ENCODE assay signal across 14 cellular contexts in the genomic region with DNA sequence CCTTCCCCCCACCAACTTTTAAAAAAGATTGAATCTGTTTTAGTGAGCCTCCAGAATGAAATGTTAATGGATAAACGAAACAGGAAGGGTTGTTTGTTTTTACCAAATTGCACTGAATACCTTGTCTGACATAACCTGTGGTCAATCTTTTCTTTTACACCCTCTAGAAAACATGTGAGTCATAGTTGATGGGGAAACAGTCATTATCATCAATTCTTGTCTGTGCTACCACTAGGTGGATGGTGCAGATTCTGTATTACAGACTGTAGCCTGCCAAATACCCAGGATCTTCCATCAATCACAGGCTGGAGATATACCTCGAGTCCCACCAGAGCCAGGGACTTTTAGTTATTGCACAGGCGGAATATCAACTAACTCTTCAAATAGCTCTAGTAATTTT. TPM values are rescaled to one million over a fixed set of nuclear protein-coding genes. Genes with fewer than 3 reads are reported as not detected.
DNase-seq lines count a peak whose midpoint lies in the region; ATAC-seq, FAIRE-seq and TF ChIP-seq lines count a peak whose summit lies in the region.
"Had no signal": no experiment of that assay in that cellular context is flagged by ENCODE, and none has a peak within 500 bp of the region (broad histone marks: within the 10 kb centered on the region; RNA-seq: fewer than 3 reads in every experiment).

No MANE protein-coding gene starts in this region.

- no peaks in the 10 kb centered on the region for H3K9me1 ChIP-seq in keratinocyte (ENCODE audit: control insufficient read depth, extremely low read depth, insufficient read depth, low read length)

- no peak overlapping the region for H3K4me2 ChIP-seq in keratinocyte (ENCODE audit: control insufficient read depth, extremely low read depth, insufficient read depth, low read depth, low read length)
- H3K4me2 ChIP-seq: BLaER1 had no signal

- no peak overlapping the region for H3K27ac Mint-ChIP-seq in stimulated activated naive B cell treated with anti-CD40 and anti-IgM and Interleukin-4, amounts not matched to agents 10 μg/mL and 1 μg/mL and 100 μg/mL, for 72 hours

- no peaks in the 10 kb centered on the region for H3K9me3 ChIP-seq in keratinocyte (ENCODE audit: control insufficient read depth, low read depth, low read length)
- H3K9me3 ChIP-seq: BLaER1, HAP-1 had no signal

- no peaks in the 10 kb centered on the region for H3K79me2 ChIP-seq in keratinocyte (ENCODE audit: control insufficient read depth, insufficient read depth, low read length)

- no peaks in the 10 kb centered on the region for H3K4me1 Mint-ChIP-seq in stimulated activated naive B cell treated with anti-CD40 and anti-IgM and Interleukin-4, amounts not matched to agents 10 μg/mL and 1 μg/mL and 100 μg/mL, for 72 hours

- H3K4me1 ChIP-seq in keratinocyte (ENCODE audit: control insufficient read depth, extremely low read depth, insufficient read depth, low read length) = no peaks in the 10 kb centered on the region
- H3K4me1 ChIP-seq: BLaER1, HAP-1 had no signal

- H2AFZ ChIP-seq in keratinocyte (ENCODE audit: control insufficient read depth, low read length) = no peak overlapping the region

- H3K4me3 ChIP-seq in keratinocyte (ENCODE audit: control insufficient read depth in 2 of 3, extremely low read depth in 1 of 3, insufficient read depth in 2 of 3, low read depth in 1 of 3, low read length in 3 of 3) = no peak overlapping the region
- H3K4me3 ChIP-seq: BLaER1, HAP-1 had no signal

- TF ChIP-seq CTCF in keratinocyte (optimal IDR thresholded peaks at IDR 0.05 in 1 of 3, IDR thresholded peaks at IDR 0.05 in 1 of 3, conservative IDR thresholded peaks at IDR 0.05 in 1 of 3; ENCODE audit: extremely low read depth in 1 of 3, insufficient read depth in 2 of 3, low read length in 3 of 3) = peak; percentile 10 to 49 (median 38)

- H3K27me3 Mint-ChIP-seq in stimulated activated naive B cell treated with anti-CD40 and anti-IgM and Interleukin-4, amounts not matched to agents 10 μg/mL and 1 μg/mL and 100 μg/mL, for 72 hours = no peaks in the 10 kb centered on the region

- peaks cover 0 to 2% of the 10 kb centered on the region in 2 donors for H3K36me3 Mint-ChIP-seq in stimulated activated naive B cell treated with anti-CD40 and anti-IgM and Interleukin-4, amounts not matched to agents 10 μg/mL and 1 μg/mL and 100 μg/mL, for 72 hours

- in situ Hi-C loops in Caki2 (cut with HindIII; ENCODE audit: low pct_unique_long_range_greater_than_20kb, low sequenced_read_pairs) = no loop called here

- H3K9me3 Mint-ChIP-seq in stimulated activated naive B cell treated with anti-CD40 and anti-IgM and Interleukin-4, amounts not matched to agents 10 μg/mL and 1 μg/mL and 100 μg/mL, for 72 hours = peaks cover 9% of the 10 kb centered on the region in 2 donors

- DNase-seq in Caki2 (ENCODE audit: low read depth) (peak; percentile 21), HT-29 (ENCODE audit: low spot score) (peak; percentile 25), SHP77 treated with DMSO at 0.1 percent for 48 hours (lab: John Stamatoyannopoulos, UW) (peak; percentile 3), keratinocyte (ENCODE audit: low read depth, low spot score) (peak; percentile 2), KG1 (lab: John Stamatoyannopoulos, UW) (no peak)
- no peak for DNase-seq in activated CD8-positive, alpha-beta memory T cell treated with anti-CD3 and anti-CD28 coated beads for 24 hours
- no peak for DNase-seq in activated naive CD4-positive, alpha-beta T cell treated with Interleukin-2 at 50 U/mL for 16 hours
- DNase-seq in stimulated activated naive B cell treated with anti-CD40 and anti-IgM and Interleukin-4, amounts not matched to agents 10 μg/mL and 1 μg/mL and 100 μg/mL, for 72 hours = no peak
- DNase-seq: amniotic stem cell had no signal

- no peak for FAIRE-seq in keratinocyte (lab: Jason Lieb, UNC)
- FAIRE-seq: endothelial cell of umbilical vein, TTC549 had no signal

- no peak overlapping the region for H3K27ac ChIP-seq in keratinocyte (ENCODE audit: control insufficient read depth, insufficient read depth, low read length)
- H3K27ac ChIP-seq: BLaER1 had no signal

- ATAC-seq in stimulated activated naive B cell treated with anti-CD40 and anti-IgM and Interleukin-4, amounts not matched to agents 10 μg/mL and 1 μg/mL and 100 μg/mL, for 72 hours (replicated peaks) = no peak
- ATAC-seq: sciatic nerve had no signal

- no peak overlapping the region for H3K9ac ChIP-seq in keratinocyte (ENCODE audit: control insufficient read depth, extremely low read depth, insufficient read depth, low read length)
- H3K9ac ChIP-seq: BLaER1 had no signal

- no peaks in the 10 kb centered on the region for H4K20me1 ChIP-seq in keratinocyte (ENCODE audit: control insufficient read depth, extremely low read depth, insufficient read depth, low read length)
- H4K20me1 ChIP-seq: BLaER1 had no signal

- dilution Hi-C loops in keratinocyte (cut with MboI; ENCODE audit: extremely low pct_ligation_motif_present, low sequenced_read_pairs) = no loop called here

- H3K27me3 ChIP-seq in keratinocyte (ENCODE audit: control insufficient read depth, extremely low read depth, insufficient read depth, low read length) = no peaks in the 10 kb centered on the region
- H3K27me3 ChIP-seq: BLaER1 had no signal

- no peak overlapping the region for H3K4me3 Mint-ChIP-seq in stimulated activated naive B cell treated with anti-CD40 and anti-IgM and Interleukin-4, amounts not matched to agents 10 μg/mL and 1 μg/mL and 100 μg/mL, for 72 hours

- no peaks in the 10 kb centered on the region for H3K36me3 ChIP-seq in keratinocyte (ENCODE audit: control insufficient read depth in 2 of 2, extremely low read depth in 1 of 2, insufficient read depth in 2 of 2, low read length in 2 of 2)
- H3K36me3 ChIP-seq: BLaER1, HAP-1 had no signal

RNA-seq across cellular contexts. Expression of a gene that starts 29.5 kb away (rescaled TPM):
- total RNA-seq in Caki2 (2014; rRNA removed; shearing (Covaris generic); ENCODE audit: low replicate concordance) = 45.8 and 89.3 TPM in 2 replicates
- total RNA-seq in HT-29 (2014; rRNA removed; shearing (Covaris generic)) = 5.8 and 6.1 TPM in 2 replicates
- polyA plus RNA-seq in keratinocyte = 4.4 to 8.7 TPM (median 5.8 TPM) in 3 replicates
- 6.2 TPM for polyA plus RNA-seq in keratinocyte (2011; ENCODE audit: low read depth)
- polyA plus RNA-seq in keratinocyte (2011; cell fraction: cytosol; rRNA removed) = 5.8 and 11.9 TPM in 2 replicates
- polyA plus RNA-seq in keratinocyte (2011; cell fraction: nucleus; rRNA removed) = 3.5 and 3.8 TPM in 2 replicates
- polyA plus RNA-seq in keratinocyte (2012; ENCODE audit: low replicate concordance) = 4.6 and 13.5 TPM in 2 replicates
- 0.86 to 3.3 TPM in 2 of 3 replicates, not detected in the other for polyA minus RNA-seq in keratinocyte
- polyA minus RNA-seq in keratinocyte (2011; cell fraction: cytosol; rRNA and poly(A)+ RNA removed) = 3.3 TPM
- 1.7 and 3.7 TPM in 2 replicates for polyA minus RNA-seq in keratinocyte (2011; cell fraction: nucleus; rRNA and poly(A)+ RNA removed)
- total RNA-seq: endothelial cell of umbilical vein had no signal
- polyA plus RNA-seq: endothelial cell of umbilical vein had no signal

Comparison
In these comparisons a context has a peak if more than half of its experiments do, and no peak if none do; other contexts are left out.
1. DNase-seq: peak in Caki2 (single experiment), HT-29 (single experiment), SHP77 treated with DMSO at 0.1 percent for 48 hours (single experiment) and keratinocyte (single experiment); none in activated CD8-positive, alpha-beta memory T cell treated with anti-CD3 and anti-CD28 coated beads for 24 hours (single experiment), activated naive CD4-positive, alpha-beta T cell treated with Interleukin-2 at 50 U/mL for 16 hours (single experiment), KG1 (single experiment) and stimulated activated naive B cell treated with anti-CD40 and anti-IgM and Interleukin-4, amounts not matched to agents 10 μg/mL and 1 μg/mL and 100 μg/mL, for 72 hours (single experiment).